ENCODE assay signal across 15 cellular contexts in the genomic region with DNA sequence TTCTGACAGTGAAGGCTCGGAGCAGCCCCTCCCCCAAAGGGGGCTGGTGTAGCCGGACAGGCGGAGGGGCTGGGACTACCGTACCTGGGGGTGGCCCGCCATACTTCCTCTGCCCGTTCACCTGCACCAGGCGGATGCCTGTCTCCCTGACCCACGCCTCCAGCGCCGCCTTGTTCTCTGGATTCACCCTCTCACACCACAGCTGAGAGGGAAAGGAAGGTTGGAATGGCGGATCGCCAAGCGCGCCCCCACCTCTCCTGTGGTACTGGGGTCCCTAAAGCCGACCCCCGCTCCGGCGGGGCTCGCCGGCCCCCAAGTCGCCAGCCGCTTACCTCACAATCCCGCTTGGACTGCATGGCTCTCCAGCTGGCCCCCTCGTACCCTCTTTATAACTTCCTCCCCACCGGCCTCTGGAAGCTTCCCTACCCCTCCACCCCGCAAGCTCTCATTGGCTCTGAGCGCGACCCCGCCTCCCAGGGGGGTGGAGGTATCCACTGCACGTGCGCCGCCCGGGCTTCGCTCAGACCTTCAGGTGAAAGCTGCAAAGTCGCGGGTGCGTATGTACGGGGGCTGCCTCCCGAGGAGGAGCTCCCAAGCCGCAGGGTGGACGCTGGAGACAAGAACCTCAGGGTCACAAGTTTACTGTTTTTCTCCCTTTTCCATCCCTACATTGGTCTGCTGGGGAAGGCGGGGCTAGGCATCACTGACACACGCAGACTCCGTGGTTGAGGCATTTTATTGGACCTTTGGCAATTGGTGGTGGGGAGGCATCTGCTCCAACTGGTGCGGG. TPM values are rescaled to one million over a fixed set of nuclear protein-coding genes. Genes with fewer than 3 reads are reported as not detected.
DNase-seq lines count a peak whose midpoint lies in the region; ATAC-seq and TF ChIP-seq lines count a peak whose summit lies in the region.
"Had no signal": no experiment of that assay in that cellular context is flagged by ENCODE, and none has a peak within 500 bp of the region (broad histone marks: within the 10 kb centered on the region; RNA-seq: fewer than 3 reads in every experiment).

A gene (minus strand): TSS at position 390 of the 790 bp plus-strand sequence. CDS start 34 bp downstream, at position 356.

- H3K4me1 ChIP-seq in Caco-2 = no peaks in the 10 kb centered on the region
- H3K4me1 ChIP-seq in HCT116 (ENCODE audit: control insufficient read depth in 1 of 2, insufficient read depth in 2 of 2, low read length in 2 of 2) = no peaks in the 10 kb centered on the region
- no peaks in the 10 kb centered on the region for H3K4me1 ChIP-seq in osteoblast (ENCODE audit: insufficient read depth, low read length)
- H3K4me1 ChIP-seq: prostate gland had no signal

- H3K27ac ChIP-seq in HCT116 (ENCODE audit: low read depth, low read length) (no peak within 1 kb of the TSS), coronary artery (no peak within 1 kb of the TSS), osteoblast (ENCODE audit: low read depth, low read length) (no peak within 1 kb of the TSS)
- H3K27ac ChIP-seq: prostate gland had no signal

- H3K4me1 Mint-ChIP-seq in Caco-2 (ENCODE audit: low read depth, unreplicated experiment) = no peaks in the 10 kb centered on the region

- H3K4me3 Mint-ChIP-seq in Caco-2 (ENCODE audit: unreplicated experiment) = no peak within 1 kb of the TSS

- intact Hi-C loops in Caco-2 (cut with micrococcal nuclease; ENCODE audit: unreplicated experiment) (no loop called here), HCT116 (cut with micrococcal nuclease) (no loop called here)

- H3K27me3 ChIP-seq in Caco-2 (replicated peaks; ENCODE audit: control insufficient read depth, insufficient read depth, low read length) = no peaks in the 10 kb centered on the region
- H3K27me3 ChIP-seq in HCT116 (ENCODE audit: insufficient read depth, low read length) = no peaks in the 10 kb centered on the region
- no peaks in the 10 kb centered on the region for H3K27me3 ChIP-seq in osteoblast (ENCODE audit: insufficient read depth, low read length)

- H3K79me2 ChIP-seq in HCT116 (ENCODE audit: insufficient read depth, low read length) (peaks cover 10% of the 10 kb centered on the region; the same call in 1 of the 2 replicates), osteoblast (ENCODE audit: insufficient read depth, low read length) (peaks cover 9% of the 10 kb centered on the region)

- H3K36me3 ChIP-seq in Caco-2 (ENCODE audit: control insufficient read depth, insufficient read depth, low read length) = peaks cover 4% of the 10 kb centered on the region
- H3K36me3 ChIP-seq in HCT116 (ENCODE audit: control insufficient read depth in 1 of 2, insufficient read depth in 2 of 2, low read length in 2 of 2) = peaks cover 40 to 41% of the 10 kb centered on the region in 2 experiments; a peak in 3 of 4 replicates
- peaks cover 71% of the 10 kb centered on the region for H3K36me3 ChIP-seq in osteoblast (ENCODE audit: insufficient read depth, low read length)

- no peak within 1 kb of the TSS for H2AFZ ChIP-seq in HCT116 (ENCODE audit: low read depth, low read length, poor library complexity, severe bottlenecking)
- H2AFZ ChIP-seq in osteoblast (ENCODE audit: low read length) = no peak within 1 kb of the TSS

- TF ChIP-seq RAD21 in HCT116 (IDR thresholded peaks at IDR 0.05; ENCODE audit: low read depth) = no peak

- BruUV-seq in Caco-2 (replicated peaks; lab: Mats Ljungman, UMichigan) (no TSS peak), HCT116 (replicated peaks; lab: Mats Ljungman, UMichigan) (no TSS peak)

- H3K27me3 Mint-ChIP-seq in Caco-2 (ENCODE audit: insufficient read depth, unreplicated experiment) = no peaks in the 10 kb centered on the region

- no peak for TF ChIP-seq POLR2A in HCT116 (IDR thresholded peaks at IDR 0.05; ENCODE audit: borderline replicate concordance, extremely low read depth, insufficient read depth, insufficient read length)

- POLR2A ChIA-PET in Caco-2 (lab: Charles Lee) = no interaction called here
- POLR2A ChIA-PET in HCT116 (lab: Charles Lee) = interaction anchor here (0.7 kb wide), 1 partner anchor 253 kb away, joined by 4 read pairs; a partner anchor contains a TSS

- CTCF ChIA-PET in Caco-2 (lab: Charles Lee) = no interaction called here
- CTCF ChIA-PET in HCT116 (lab: Charles Lee) = no interaction called here

- no peak within 1 kb of the TSS for H3K4me3 ChIP-seq in Caco-2 (ENCODE audit: low read depth, low read length)
- H3K4me3 ChIP-seq in HCT116 (replicated peaks in 1 of 2; ENCODE audit: low read depth in 1 of 2, low read length in 2 of 2) = no peak within 1 kb of the TSS
- H3K4me3 ChIP-seq in coronary artery = peak within 1 kb of the TSS; percentile 42
- peak within 1 kb of the TSS; percentile 33 for H3K4me3 ChIP-seq in osteoblast (ENCODE audit: insufficient read depth, low read length)
- H3K4me3 ChIP-seq: prostate gland had no signal

- peak; percentile 44 for ATAC-seq in HCT116

- no peak for TF ChIP-seq CTCF in Caco-2 (IDR thresholded peaks at IDR 0.05; ENCODE audit: insufficient read depth in 1 of 2, low read depth in 1 of 2, low read length in 1 of 2, severe bottlenecking in 1 of 2, unreplicated experiment in 1 of 2)
- TF ChIP-seq CTCF in HCT116 (IDR thresholded peaks at IDR 0.05 in 2 of 3, conservative IDR thresholded peaks at IDR 0.05 in 1 of 3; ENCODE audit: borderline replicate concordance in 1 of 3, insufficient read depth in 1 of 3, low read depth in 2 of 3, low read length in 2 of 3) = no peak
- no peak for TF ChIP-seq CTCF in coronary artery (IDR thresholded peaks at IDR 0.05)
- TF ChIP-seq CTCF in osteoblast (IDR thresholded peaks at IDR 0.05; ENCODE audit: extremely low read depth, low read depth, low read length) = no peak

- RAD21 ChIA-PET in HCT116 (lab: Charles Lee; ENCODE audit: low non-redundant PET in 1 of 2, low total read pairs in 2 of 2, uncharacterized antibody in 2 of 2, unreplicated experiment in 2 of 2) = no interaction called here

- H3K36me3 Mint-ChIP-seq in Caco-2 (ENCODE audit: insufficient read depth, unreplicated experiment) = peaks cover 59% of the 10 kb centered on the region

- no peak within 1 kb of the TSS for H3K9ac ChIP-seq in HCT116 (ENCODE audit: low read length)

- H3K9me3 ChIP-seq in Caco-2 = no peaks in the 10 kb centered on the region
- H3K9me3 ChIP-seq in HCT116 (ENCODE audit: control insufficient read depth in 1 of 2, insufficient read depth in 1 of 2, low read depth in 1 of 2, low read length in 2 of 2) = no peaks in the 10 kb centered on the region
- no peaks in the 10 kb centered on the region for H3K9me3 ChIP-seq in osteoblast (ENCODE audit: low read depth, low read length)
- H3K9me3 ChIP-seq: prostate gland had no signal

- no peaks in the 10 kb centered on the region for H3K9me2 ChIP-seq in HCT116 (ENCODE audit: insufficient read depth)

- no peaks in the 10 kb centered on the region for H3K9me3 Mint-ChIP-seq in Caco-2 (ENCODE audit: unreplicated experiment)
- H3K9me3 Mint-ChIP-seq: activated T-helper 2 cell treated with anti-CD3 and anti-CD28 coated beads, Interferon-gamma antibody, Interleukin-2, Interleukin-4, amounts not matched to agents 10 μg/mL and 5 μg/mL and 100 μg/mL, durations not matched to agents 14 hours and 24 hours and 36 hours had no signal

- no peaks in the 10 kb centered on the region for H4K20me1 ChIP-seq in HCT116 (ENCODE audit: insufficient read depth)
- H4K20me1 ChIP-seq in osteoblast (ENCODE audit: insufficient read depth, low read length) = peaks cover 2% of the 10 kb centered on the region

- DNase-seq in Caco-2 = no peak
- DNase-seq in HCT116 (ENCODE audit: low read depth, low spot score) = no peak
- no peak for DNase-seq in coronary artery (ENCODE audit: low spot score)
- peak; percentile 84 for DNase-seq in osteoblast (ENCODE audit: insufficient read length, low spot score, missing footprints)
- no peak for DNase-seq in GOT3 (lab: John Stamatoyannopoulos, UW)
- DNase-seq in NCI-H2029 (lab: John Stamatoyannopoulos, UW) = no peak
- no peak for DNase-seq in NCI-H1048 (lab: John Stamatoyannopoulos, UW)
- no peak for DNase-seq in OCI-M1 (lab: John Stamatoyannopoulos, UW)
- DNase-seq: activated CD4-positive, alpha-beta T cell treated with anti-CD3 and anti-CD28 coated beads, Interleukin-2, amount 50 U/mL, for 4 hours; effector memory CD4-positive, alpha-beta T cell; KG1; NCI-H748 treated with DMSO at 0.1 percent for 48 hours had no signal

- peak within 1 kb of the TSS; percentile 18 for H3K27ac Mint-ChIP-seq in Caco-2 (ENCODE audit: unreplicated experiment)

- H3K4me2 ChIP-seq in HCT116 (ENCODE audit: low read length) = no peak within 1 kb of the TSS
- no peak within 1 kb of the TSS for H3K4me2 ChIP-seq in osteoblast (ENCODE audit: insufficient read depth, low read length)

TF ChIP-seq in HCT116, 20 proteins besides CTCF, POLR2A, EP300 and RAD21:
- TF ChIP-seq FOSL1 (IDR thresholded peaks at IDR 0.05; ENCODE audit: low read depth) (no peak), ELF1 (IDR thresholded peaks at IDR 0.05; ENCODE audit: borderline replicate concordance, low read depth) (no peak), POLR2AphosphoS5 (IDR thresholded peaks at IDR 0.05; ENCODE audit: low read depth, low read length) (peak; percentile 46; the same call in 1 of the 2 replicates)

RNA-seq across cellular contexts. Expression of the gene that starts here (rescaled TPM):
- 1.8 TPM in 2 replicates for total RNA-seq in Caco-2 (2022)
- total RNA-seq in HCT116 (2021; ENCODE audit: unreplicated experiment) = 2.3 TPM
- polyA plus RNA-seq in HCT116 (2012) = 0.41 and 0.51 TPM in 2 replicates
- total RNA-seq in osteoblast = 0.59 TPM in 1 of 2 replicates, not detected in the other
- total RNA-seq: urinary bladder had no signal

Comparison
In these comparisons a context has a peak if more than half of its experiments do, and no peak if none do; other contexts are left out.
1. Peak in DNase-seq and H3K4me3 ChIP-seq in osteoblast; RNA of the gene not detected or under 1 TPM.